Comparison of ENCODE assay signal across 34 cellular contexts in genomic region chr20:60354181-60354580, GRCh38.
"Had no signal": no experiment of that assay in that cellular context is flagged by ENCODE, and none has a peak within 500 bp of the region (broad histone marks: within the 10 kb centered on the region; RNA-seq: fewer than 3 reads in every experiment).

No MANE protein-coding gene starts in this region.

- H3K9me3 Mint-ChIP-seq: activated CD4-positive, alpha-beta T cell treated with anti-CD3 and anti-CD28 coated beads, Interleukin-2, amount 10 ng/mL, durations not matched to agents 7 days and 5 days; activated naive CD4-positive, alpha-beta T cell treated with anti-CD3 and anti-CD28 coated beads, Interleukin-2, amount 10 ng/mL, durations not matched to agents 7 days and 5 days; activated T-cell treated with anti-CD3 and anti-CD28 coated beads, Interleukin-2, amount 50 U/mL, for 4 hours; activated T-helper 1 cell treated with anti-CD3 and anti-CD28 coated beads, Interleukin-12 subunit alpha, Interleukin-12 subunit beta, Interleukin-2, Interleukin-4 antibody, amounts not matched to agents 30 ng/mL and 10 ng/mL and 1 ng/mL, durations not matched to agents 14 hours and 24 hours and 36 hours; T-helper 1 cell treated with Interleukin-12 subunit alpha and Interleukin-12 subunit beta and Interleukin-4 antibody, amounts not matched to agents 30 μg/mL and 1 μg/mL, for 36 hours; T-helper 2 cell treated with Interferon-gamma antibody and Interleukin-4, amounts not matched to agents 5 μg/mL and 100 μg/mL, for 36 hours had no signal

- H3K4me1 Mint-ChIP-seq: activated CD4-positive, alpha-beta T cell treated with anti-CD3 and anti-CD28 coated beads for 36 hours; activated CD4-positive, alpha-beta T cell treated with anti-CD3 and anti-CD28 coated beads, Interleukin-2, amount 10 ng/mL, durations not matched to agents 7 days and 5 days; activated naive CD4-positive, alpha-beta T cell treated with anti-CD3 and anti-CD28 coated beads, Interleukin-2, amount 10 ng/mL, durations not matched to agents 7 days and 5 days; WTC11 had no signal

- DNase-seq: activated CD4-positive, alpha-beta T cell treated with anti-CD3 and anti-CD28 coated beads for 36 hours; activated CD4-positive, alpha-beta T cell treated with anti-CD3 and anti-CD28 coated beads, Interleukin-2, amount 10 ng/mL, durations not matched to agents 7 days and 5 days; activated CD4-positive, alpha-beta T cell treated with anti-CD3 and anti-CD28 coated beads, Interleukin-2, amount 50 U/mL, for 48 hours; activated CD8-positive, alpha-beta memory T cell treated with anti-CD3 and anti-CD28 coated beads, Interleukin-2, amount 50 U/mL, for 4 hours; activated CD8-positive, alpha-beta T cell treated with anti-CD3 and anti-CD28 coated beads, Interleukin-2, amount 10 ng/mL, durations not matched to agents 7 days and 5 days; activated gamma-delta T cell treated with Interleukin-2 at 50 U/mL for 16 hours; activated naive CD4-positive, alpha-beta T cell treated with anti-CD3 and anti-CD28 coated beads, Interleukin-2, amount 10 ng/mL, durations not matched to agents 7 days and 5 days; activated T-cell treated with anti-CD3 and anti-CD28 coated beads for 4 hours; activated T-cell treated with anti-CD3 and anti-CD28 coated beads, Interleukin-2, amount 50 U/mL, for 4 hours; amniotic stem cell; aorta; brain microvascular endothelial cell; central memory CD4-positive, alpha-beta T cell; MM.1S; MV-4-11; NCI-H1092; NCI-H1436 treated with DMSO at 0.1 percent for 48 hours; NCI-H187; NCI-H2029 treated with DMSO at 0.1 percent for 48 hours; NCI-H510A; NCI-H526; NCI-H748 treated with DMSO at 0.1 percent for 48 hours; NK-92 treated with Interleukin-12 subunit alpha and Interleukin-12 subunit beta, amount 100 ng/mL, for 24 hours; PC-3; Peyer's patch; RPMI8226; SHP77 treated with DMSO at 0.1 percent for 48 hours; SK-N-SH had no signal

- H3K4me3 Mint-ChIP-seq: activated CD4-positive, alpha-beta T cell treated with anti-CD3 and anti-CD28 coated beads for 36 hours; activated CD4-positive, alpha-beta T cell treated with anti-CD3 and anti-CD28 coated beads, Interleukin-2, amount 10 ng/mL, durations not matched to agents 7 days and 5 days; activated CD8-positive, alpha-beta T cell treated with anti-CD3 and anti-CD28 coated beads, Interleukin-2, amount 10 ng/mL, durations not matched to agents 7 days and 5 days; activated naive CD4-positive, alpha-beta T cell treated with anti-CD3 and anti-CD28 coated beads, Interleukin-2, amount 10 ng/mL, durations not matched to agents 7 days and 5 days; activated naive CD8-positive, alpha-beta T cell; activated T-cell treated with anti-CD3 and anti-CD28 coated beads, Interleukin-2, amount 50 U/mL, for 4 hours; activated T-helper 1 cell treated with anti-CD3 and anti-CD28 coated beads, Interleukin-12 subunit alpha, Interleukin-12 subunit beta, Interleukin-2, Interleukin-4 antibody, amounts not matched to agents 30 ng/mL and 10 ng/mL and 1 ng/mL, durations not matched to agents 14 hours and 24 hours and 36 hours; T-helper 1 cell treated with Interleukin-12 subunit alpha and Interleukin-12 subunit beta and Interleukin-4 antibody, amounts not matched to agents 30 μg/mL and 1 μg/mL, for 36 hours; T-helper 2 cell treated with Interferon-gamma antibody and Interleukin-4, amounts not matched to agents 5 μg/mL and 100 μg/mL, for 36 hours; WTC11 had no signal

- H3K27me3 Mint-ChIP-seq: activated CD4-positive, alpha-beta T cell treated with anti-CD3 and anti-CD28 coated beads for 36 hours; activated CD4-positive, alpha-beta T cell treated with anti-CD3 and anti-CD28 coated beads, Interleukin-2, amount 10 ng/mL, durations not matched to agents 7 days and 5 days; activated naive CD4-positive, alpha-beta T cell treated with anti-CD3 and anti-CD28 coated beads, Interleukin-2, amount 10 ng/mL, durations not matched to agents 7 days and 5 days; activated naive CD8-positive, alpha-beta T cell had no signal

- ATAC-seq: activated CD4-positive, alpha-beta T cell treated with anti-CD3 and anti-CD28 coated beads for 36 hours; activated CD4-positive, CD25-positive, alpha-beta regulatory T cell treated with anti-CD3 and anti-CD28 coated beads, Interleukin-2, amount 50 U/mL, for 24 hours; activated CD8-positive, alpha-beta T cell treated with anti-CD3 and anti-CD28 coated beads, Interleukin-2, amount 10 ng/mL, durations not matched to agents 7 days and 5 days; activated T-cell treated with anti-CD3 and anti-CD28 coated beads, Interleukin-2, amount 50 U/mL, for 4 hours; PC-3; WTC11 had no signal

- H3K36me3 Mint-ChIP-seq: activated naive CD4-positive, alpha-beta T cell treated with anti-CD3 and anti-CD28 coated beads, Interleukin-2, amount 10 ng/mL, durations not matched to agents 7 days and 5 days; activated naive CD8-positive, alpha-beta T cell; WTC11 had no signal

- H3K27ac Mint-ChIP-seq: activated CD4-positive, alpha-beta T cell treated with anti-CD3 and anti-CD28 coated beads for 36 hours; activated CD4-positive, alpha-beta T cell treated with anti-CD3 and anti-CD28 coated beads, Interleukin-2, amount 10 ng/mL, durations not matched to agents 7 days and 5 days; activated CD8-positive, alpha-beta T cell treated with anti-CD3 and anti-CD28 coated beads, Interleukin-2, amount 10 ng/mL, durations not matched to agents 7 days and 5 days; activated naive CD4-positive, alpha-beta T cell treated with anti-CD3 and anti-CD28 coated beads, Interleukin-2, amount 10 ng/mL, durations not matched to agents 7 days and 5 days; activated naive CD8-positive, alpha-beta T cell; activated T-helper 1 cell treated with anti-CD3 and anti-CD28 coated beads, Interleukin-12 subunit alpha, Interleukin-12 subunit beta, Interleukin-2, Interleukin-4 antibody, amounts not matched to agents 30 ng/mL and 10 ng/mL and 1 ng/mL, durations not matched to agents 14 hours and 24 hours and 36 hours; T-helper 1 cell treated with Interleukin-12 subunit alpha and Interleukin-12 subunit beta and Interleukin-4 antibody, amounts not matched to agents 30 μg/mL and 1 μg/mL, for 36 hours; T-helper 2 cell treated with Interferon-gamma antibody and Interleukin-4, amounts not matched to agents 5 μg/mL and 100 μg/mL, for 36 hours; WTC11 had no signal
